14 cellular contexts compared by ENCODE assay signal in the genomic region with DNA sequence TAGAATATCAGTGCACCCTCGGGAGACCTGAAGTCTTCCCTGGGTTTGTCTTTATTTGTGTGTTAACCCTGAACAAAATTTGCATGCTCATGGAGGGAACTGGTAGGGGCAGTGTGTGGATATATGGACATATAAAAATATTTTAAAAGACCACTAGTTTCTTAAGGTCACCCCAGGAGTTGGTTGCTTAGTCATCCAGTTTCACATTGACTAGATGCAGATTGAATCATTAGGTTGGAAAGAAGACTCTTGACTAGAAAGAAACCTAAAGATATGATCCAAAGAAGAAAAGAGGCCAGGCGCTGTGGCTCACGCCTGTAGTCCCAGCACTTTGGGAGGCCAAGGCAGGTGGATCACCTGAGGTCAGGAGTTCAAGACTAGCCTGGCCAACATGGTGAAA.
DNase-seq lines count a peak whose midpoint lies in the region; ATAC-seq and TF ChIP-seq lines count a peak whose summit lies in the region.
"Had no signal": no experiment of that assay in that cellular context is flagged by ENCODE, and none has a peak within 500 bp of the region (broad histone marks: within the 10 kb centered on the region; RNA-seq: fewer than 3 reads in every experiment).

No MANE protein-coding gene starts in this region.

- peak overlapping the region; percentile 15; the same call in 1 of the 2 replicates for H3K4me2 ChIP-seq in KMS-11

- intact Hi-C loops in natural killer cell (cut with micrococcal nuclease), result no loop called here

- TF ChIP-seq CTCF in KMS-11 (conservative IDR thresholded peaks at IDR 0.05; ENCODE audit: low read depth, low read length) (no peak), natural killer cell (IDR thresholded peaks at IDR 0.05) (no peak), gastroesophageal sphincter (IDR thresholded peaks at IDR 0.05) (no peak)

- WGBS in gastroesophageal sphincter (ENCODE audit: low coverage in 1 of 2), 2 donors, result 90 to 95% methylated on average over 3 of the region's 3 CpGs

- no peaks in the 10 kb centered on the region for H3K9me3 Mint-ChIP-seq in natural killer cell
- no peaks in the 10 kb centered on the region for H3K9me3 Mint-ChIP-seq in CD8-positive, alpha-beta memory T cell
- H3K9me3 Mint-ChIP-seq: activated CD4-positive, alpha-beta memory T cell treated with anti-CD3 and anti-CD28 coated beads for 36 hours had no signal

- no peaks in the 10 kb centered on the region for H4K20me1 ChIP-seq in KMS-11 (ENCODE audit: insufficient read depth)

- H3K27me3 ChIP-seq in KMS-11 (ENCODE audit: insufficient read depth, low read depth) (no peaks in the 10 kb centered on the region), gastroesophageal sphincter (no peaks in the 10 kb centered on the region)
- no peaks in the 10 kb centered on the region for H3K27me3 ChIP-seq in CD8-positive, alpha-beta memory T cell (ENCODE audit: insufficient read depth, low read length, poor library complexity, severe bottlenecking)
- H3K27me3 ChIP-seq: foreskin keratinocyte had no signal

- no peak overlapping the region for H3K4me3 Mint-ChIP-seq in natural killer cell
- no peak overlapping the region for H3K4me3 Mint-ChIP-seq in CD8-positive, alpha-beta memory T cell
- H3K4me3 Mint-ChIP-seq: activated CD4-positive, alpha-beta memory T cell treated with anti-CD3 and anti-CD28 coated beads for 36 hours; CD4-positive, CD25-positive, alpha-beta regulatory T cell had no signal

- H3K4me3 ChIP-seq in KMS-11 (IDR thresholded peaks at IDR 0.05; ENCODE audit: insufficient read depth, low read depth, low read length) (no peak overlapping the region), gastroesophageal sphincter (no peak overlapping the region)
- no peak overlapping the region for H3K4me3 ChIP-seq in CD8-positive, alpha-beta memory T cell (ENCODE audit: low read length)
- H3K4me3 ChIP-seq: K562 had no signal

- H3K27ac Mint-ChIP-seq in natural killer cell, result peak overlapping the region; percentile 71 to 86
- H3K27ac Mint-ChIP-seq in CD8-positive, alpha-beta memory T cell, result peak overlapping the region in 4 of 8 donors; percentile 4 to 81 (median 14)
- H3K27ac Mint-ChIP-seq: activated CD4-positive, alpha-beta memory T cell treated with anti-CD3 and anti-CD28 coated beads for 36 hours had no signal

- no peaks in the 10 kb centered on the region for H3K79me2 ChIP-seq in KMS-11 (ENCODE audit: insufficient read depth, low read depth)

- no peak for TF ChIP-seq EP300 in gastroesophageal sphincter (IDR thresholded peaks at IDR 0.05)

- TF ChIP-seq POLR2A in gastroesophageal sphincter (IDR thresholded peaks at IDR 0.05), result no peak

- no peaks in the 10 kb centered on the region for H3K36me3 Mint-ChIP-seq in natural killer cell
- H3K36me3 Mint-ChIP-seq in CD8-positive, alpha-beta memory T cell, result peaks cover 0 to 17% (median 16%) of the 10 kb centered on the region in 3 donors

- H3K4me1 Mint-ChIP-seq in natural killer cell, result peaks cover 27 to 35% of the 10 kb centered on the region in 2 donors
- peaks cover 20 to 55% (median 29%) of the 10 kb centered on the region in 3 donors for H3K4me1 Mint-ChIP-seq in CD8-positive, alpha-beta memory T cell

- POLR2A ChIA-PET in CD8-positive, alpha-beta memory T cell (lab: Charles Lee), result no interaction called here

- H3K36me3 ChIP-seq in KMS-11 (ENCODE audit: insufficient read depth) (no peaks in the 10 kb centered on the region), gastroesophageal sphincter (no peaks in the 10 kb centered on the region)
- H3K36me3 ChIP-seq in CD8-positive, alpha-beta memory T cell (ENCODE audit: insufficient read depth, low read length), result no peaks in the 10 kb centered on the region

- H2AFZ ChIP-seq in KMS-11 (ENCODE audit: low read depth), result no peak overlapping the region

- ATAC-seq in GM18517 (IDR thresholded peaks at IDR 0.05; ENCODE audit: unreplicated experiment) (peak; percentile 55), GM21515 (IDR thresholded peaks at IDR 0.05; ENCODE audit: unreplicated experiment) (peak; percentile 54), natural killer cell (no peak), gastroesophageal sphincter (no peak)
- ATAC-seq: foreskin keratinocyte, K562, left cardiac atrium had no signal

- no peaks in the 10 kb centered on the region for H3K27me3 Mint-ChIP-seq in natural killer cell (ENCODE audit: low read depth in 2 of 2)
- H3K27me3 Mint-ChIP-seq in CD8-positive, alpha-beta memory T cell, result no peaks in the 10 kb centered on the region
- H3K27me3 Mint-ChIP-seq: activated CD4-positive, alpha-beta memory T cell treated with anti-CD3 and anti-CD28 coated beads for 36 hours; CD4-positive, CD25-positive, alpha-beta regulatory T cell had no signal

- CTCF ChIA-PET in CD8-positive, alpha-beta memory T cell (lab: Charles Lee), result no interaction called here

- H3K27ac ChIP-seq in KMS-11 (peak overlapping the region; percentile 24; the same call in 1 of the 2 replicates), gastroesophageal sphincter (no peak overlapping the region)
- H3K27ac ChIP-seq in CD8-positive, alpha-beta memory T cell (ENCODE audit: low read depth, low read length), result no peak overlapping the region
- H3K27ac ChIP-seq: foreskin keratinocyte had no signal

- H3K9ac ChIP-seq in KMS-11, result no peak overlapping the region

- H3K4me1 ChIP-seq in KMS-11 (ENCODE audit: low read depth, poor library complexity, severe bottlenecking), result peaks cover 27% of the 10 kb centered on the region
- H3K4me1 ChIP-seq in gastroesophageal sphincter, result peaks cover 0 to 15% (median under 1%) of the 10 kb centered on the region in 3 donors
- H3K4me1 ChIP-seq in CD8-positive, alpha-beta memory T cell (ENCODE audit: insufficient read depth, low read length), result peaks cover 12% of the 10 kb centered on the region

- H3K9me3 ChIP-seq in gastroesophageal sphincter, result no peaks in the 10 kb centered on the region
- H3K9me3 ChIP-seq in CD8-positive, alpha-beta memory T cell (ENCODE audit: low read length), result no peaks in the 10 kb centered on the region

- no peak for DNase-seq in natural killer cell
- no peak for DNase-seq in nucleus accumbens (lab: John Stamatoyannopoulos, UW)
- DNase-seq in CD8-positive, alpha-beta memory T cell, result no peak
- DNase-seq: activated CD4-positive, alpha-beta memory T cell treated with anti-CD3 and anti-CD28 coated beads for 36 hours; aorta; CD4-positive, CD25-positive, alpha-beta regulatory T cell; foreskin keratinocyte; left cardiac atrium; NCI-H2081 had no signal

Comparison
In these comparisons a context has a peak if more than half of its experiments do, and no peak if none do; other contexts are left out.
1. ATAC-seq: peak in GM18517 (single experiment) and GM21515 (single experiment); none in natural killer cell (0 of 3) and gastroesophageal sphincter (single experiment).